1 cellular context compared by ENCODE assay signal in genomic region chr12:9113987-9114309, GRCh38.
TF ChIP-seq lines count a peak whose summit lies in the region.

No MANE protein-coding gene starts in this region.

TF ChIP-seq in HepG2, 621 proteins besides CTCF, POLR2A, EP300 and RAD21 (continued from another document and continues in another):
- TF ChIP-seq, protein P1, sequence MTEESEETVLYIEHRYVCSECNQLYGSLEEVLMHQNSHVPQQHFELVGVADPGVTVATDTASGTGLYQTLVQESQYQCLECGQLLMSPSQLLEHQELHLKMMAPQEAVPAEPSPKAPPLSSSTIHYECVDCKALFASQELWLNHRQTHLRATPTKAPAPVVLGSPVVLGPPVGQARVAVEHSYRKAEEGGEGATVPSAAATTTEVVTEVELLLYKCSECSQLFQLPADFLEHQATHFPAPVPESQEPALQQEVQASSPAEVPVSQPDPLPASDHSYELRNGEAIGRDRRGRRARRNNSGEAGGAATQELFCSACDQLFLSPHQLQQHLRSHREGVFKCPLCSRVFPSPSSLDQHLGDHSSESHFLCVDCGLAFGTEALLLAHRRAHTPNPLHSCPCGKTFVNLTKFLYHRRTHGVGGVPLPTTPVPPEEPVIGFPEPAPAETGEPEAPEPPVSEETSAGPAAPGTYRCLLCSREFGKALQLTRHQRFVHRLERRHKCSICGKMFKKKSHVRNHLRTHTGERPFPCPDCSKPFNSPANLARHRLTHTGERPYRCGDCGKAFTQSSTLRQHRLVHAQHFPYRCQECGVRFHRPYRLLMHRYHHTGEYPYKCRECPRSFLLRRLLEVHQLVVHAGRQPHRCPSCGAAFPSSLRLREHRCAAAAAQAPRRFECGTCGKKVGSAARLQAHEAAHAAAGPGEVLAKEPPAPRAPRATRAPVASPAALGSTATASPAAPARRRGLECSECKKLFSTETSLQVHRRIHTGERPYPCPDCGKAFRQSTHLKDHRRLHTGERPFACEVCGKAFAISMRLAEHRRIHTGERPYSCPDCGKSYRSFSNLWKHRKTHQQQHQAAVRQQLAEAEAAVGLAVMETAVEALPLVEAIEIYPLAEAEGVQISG (CRISPR knock-in tag; IDR thresholded peaks at IDR 0.05), result no peak
- TF ChIP-seq ISX (CRISPR knock-in tag; conservative IDR thresholded peaks at IDR 0.05) (no peak), NFRKB (IDR thresholded peaks at IDR 0.05) (no peak), MIER3 (CRISPR knock-in tag; IDR thresholded peaks at IDR 0.05; ENCODE audit: borderline replicate concordance) (peak; percentile 82; the same call in 1 of the 2 replicates), NCOA5 (CRISPR knock-in tag; IDR thresholded peaks at IDR 0.05) (no peak), ZNF503 (CRISPR knock-in tag; IDR thresholded peaks at IDR 0.05) (peak; percentile 79; the same call in 1 of the 2 replicates), ZNF891 (CRISPR knock-in tag; IDR thresholded peaks at IDR 0.05) (no peak), U2AF1 (optimal IDR thresholded peaks at IDR 0.05; ENCODE audit: low read depth, low read length) (no peak), MAF1 (CRISPR knock-in tag; IDR thresholded peaks at IDR 0.05; ENCODE audit: borderline replicate concordance) (no peak), THYN1 (CRISPR knock-in tag; IDR thresholded peaks at IDR 0.05; ENCODE audit: borderline replicate concordance, low read depth) (no peak), ZNF576 (CRISPR knock-in tag; IDR thresholded peaks at IDR 0.05) (no peak), TBL1XR1 (IDR thresholded peaks at IDR 0.05; ENCODE audit: borderline replicate concordance, low read length, partially characterized antibody) (peak; percentile 53), SALL2 (CRISPR knock-in tag; IDR thresholded peaks at IDR 0.05) (no peak), ZNF17 (CRISPR knock-in tag; IDR thresholded peaks at IDR 0.05) (no peak), ZNF343 (CRISPR knock-in tag; IDR thresholded peaks at IDR 0.05) (no peak), HMGXB3 (CRISPR knock-in tag; IDR thresholded peaks at IDR 0.05; ENCODE audit: borderline replicate concordance) (no peak; the same call in 1 of the 2 replicates), MTA1 (CRISPR knock-in tag; IDR thresholded peaks at IDR 0.05; ENCODE audit: borderline replicate concordance) (no peak), KDM5B (CRISPR knock-in tag; IDR thresholded peaks at IDR 0.05; ENCODE audit: borderline replicate concordance) (no peak), ZNF782 (CRISPR knock-in tag; IDR thresholded peaks at IDR 0.05; ENCODE audit: borderline replicate concordance) (no peak), NFKB2 (CRISPR knock-in tag; IDR thresholded peaks at IDR 0.05; ENCODE audit: borderline replicate concordance) (no peak), SMAD9 (CRISPR knock-in tag; IDR thresholded peaks at IDR 0.05) (no peak), HDAC6 (IDR thresholded peaks at IDR 0.05; ENCODE audit: low read depth, low read length) (no peak), ZNF790 (CRISPR knock-in tag; IDR thresholded peaks at IDR 0.05; ENCODE audit: borderline replicate concordance) (no peak), SNAPC5 (CRISPR knock-in tag; IDR thresholded peaks at IDR 0.05; ENCODE audit: borderline replicate concordance) (no peak), ZNF12 (CRISPR knock-in tag; IDR thresholded peaks at IDR 0.05) (no peak)
- TF ChIP-seq, protein P2, sequence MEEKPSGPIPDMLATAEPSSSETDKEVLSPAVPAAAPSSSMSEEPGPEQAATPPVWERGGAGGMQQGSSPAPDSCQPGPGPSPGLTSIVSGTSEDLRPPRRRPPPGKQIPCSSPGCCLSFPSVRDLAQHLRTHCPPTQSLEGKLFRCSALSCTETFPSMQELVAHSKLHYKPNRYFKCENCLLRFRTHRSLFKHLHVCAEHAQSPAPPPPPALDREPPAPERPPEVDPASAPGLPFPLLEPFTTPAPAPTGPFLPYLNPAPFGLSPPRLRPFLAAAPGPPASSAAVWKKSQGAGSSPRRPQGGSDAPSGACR (CRISPR knock-in tag; IDR thresholded peaks at IDR 0.05), result no peak
- TF ChIP-seq, protein P3, sequence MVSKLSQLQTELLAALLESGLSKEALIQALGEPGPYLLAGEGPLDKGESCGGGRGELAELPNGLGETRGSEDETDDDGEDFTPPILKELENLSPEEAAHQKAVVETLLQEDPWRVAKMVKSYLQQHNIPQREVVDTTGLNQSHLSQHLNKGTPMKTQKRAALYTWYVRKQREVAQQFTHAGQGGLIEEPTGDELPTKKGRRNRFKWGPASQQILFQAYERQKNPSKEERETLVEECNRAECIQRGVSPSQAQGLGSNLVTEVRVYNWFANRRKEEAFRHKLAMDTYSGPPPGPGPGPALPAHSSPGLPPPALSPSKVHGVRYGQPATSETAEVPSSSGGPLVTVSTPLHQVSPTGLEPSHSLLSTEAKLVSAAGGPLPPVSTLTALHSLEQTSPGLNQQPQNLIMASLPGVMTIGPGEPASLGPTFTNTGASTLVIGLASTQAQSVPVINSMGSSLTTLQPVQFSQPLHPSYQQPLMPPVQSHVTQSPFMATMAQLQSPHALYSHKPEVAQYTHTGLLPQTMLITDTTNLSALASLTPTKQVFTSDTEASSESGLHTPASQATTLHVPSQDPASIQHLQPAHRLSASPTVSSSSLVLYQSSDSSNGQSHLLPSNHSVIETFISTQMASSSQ (IDR thresholded peaks at IDR 0.05; ENCODE audit: low read depth), result peak; percentile 69
- TF ChIP-seq, protein P3 (CRISPR knock-in tag; IDR thresholded peaks at IDR 0.05; ENCODE audit: borderline replicate concordance), result peak; percentile 39; the same call in 1 of the 2 replicates
- TF ChIP-seq, protein P4, sequence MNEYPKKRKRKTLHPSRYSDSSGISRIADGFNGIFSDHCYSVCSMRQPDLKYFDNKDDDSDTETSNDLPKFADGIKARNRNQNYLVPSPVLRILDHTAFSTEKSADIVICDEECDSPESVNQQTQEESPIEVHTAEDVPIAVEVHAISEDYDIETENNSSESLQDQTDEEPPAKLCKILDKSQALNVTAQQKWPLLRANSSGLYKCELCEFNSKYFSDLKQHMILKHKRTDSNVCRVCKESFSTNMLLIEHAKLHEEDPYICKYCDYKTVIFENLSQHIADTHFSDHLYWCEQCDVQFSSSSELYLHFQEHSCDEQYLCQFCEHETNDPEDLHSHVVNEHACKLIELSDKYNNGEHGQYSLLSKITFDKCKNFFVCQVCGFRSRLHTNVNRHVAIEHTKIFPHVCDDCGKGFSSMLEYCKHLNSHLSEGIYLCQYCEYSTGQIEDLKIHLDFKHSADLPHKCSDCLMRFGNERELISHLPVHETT (CRISPR knock-in tag; conservative IDR thresholded peaks at IDR 0.05), result no peak
- TF ChIP-seq, protein P5, sequence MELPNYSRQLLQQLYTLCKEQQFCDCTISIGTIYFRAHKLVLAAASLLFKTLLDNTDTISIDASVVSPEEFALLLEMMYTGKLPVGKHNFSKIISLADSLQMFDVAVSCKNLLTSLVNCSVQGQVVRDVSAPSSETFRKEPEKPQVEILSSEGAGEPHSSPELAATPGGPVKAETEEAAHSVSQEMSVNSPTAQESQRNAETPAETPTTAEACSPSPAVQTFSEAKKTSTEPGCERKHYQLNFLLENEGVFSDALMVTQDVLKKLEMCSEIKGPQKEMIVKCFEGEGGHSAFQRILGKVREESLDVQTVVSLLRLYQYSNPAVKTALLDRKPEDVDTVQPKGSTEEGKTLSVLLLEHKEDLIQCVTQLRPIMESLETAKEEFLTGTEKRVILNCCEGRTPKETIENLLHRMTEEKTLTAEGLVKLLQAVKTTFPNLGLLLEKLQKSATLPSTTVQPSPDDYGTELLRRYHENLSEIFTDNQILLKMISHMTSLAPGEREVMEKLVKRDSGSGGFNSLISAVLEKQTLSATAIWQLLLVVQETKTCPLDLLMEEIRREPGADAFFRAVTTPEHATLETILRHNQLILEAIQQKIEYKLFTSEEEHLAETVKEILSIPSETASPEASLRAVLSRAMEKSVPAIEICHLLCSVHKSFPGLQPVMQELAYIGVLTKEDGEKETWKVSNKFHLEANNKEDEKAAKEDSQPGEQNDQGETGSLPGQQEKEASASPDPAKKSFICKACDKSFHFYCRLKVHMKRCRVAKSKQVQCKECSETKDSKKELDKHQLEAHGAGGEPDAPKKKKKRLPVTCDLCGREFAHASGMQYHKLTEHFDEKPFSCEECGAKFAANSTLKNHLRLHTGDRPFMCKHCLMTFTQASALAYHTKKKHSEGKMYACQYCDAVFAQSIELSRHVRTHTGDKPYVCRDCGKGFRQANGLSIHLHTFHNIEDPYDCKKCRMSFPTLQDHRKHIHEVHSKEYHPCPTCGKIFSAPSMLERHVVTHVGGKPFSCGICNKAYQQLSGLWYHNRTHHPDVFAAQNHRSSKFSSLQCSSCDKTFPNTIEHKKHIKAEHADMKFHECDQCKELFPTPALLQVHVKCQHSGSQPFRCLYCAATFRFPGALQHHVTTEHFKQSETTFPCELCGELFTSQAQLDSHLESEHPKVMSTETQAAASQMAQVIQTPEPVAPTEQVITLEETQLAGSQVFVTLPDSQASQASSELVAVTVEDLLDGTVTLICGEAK (IDR thresholded peaks at IDR 0.05), result no peak
- TF ChIP-seq, protein P5 (CRISPR knock-in tag; IDR thresholded peaks at IDR 0.05), result no peak
